In genomic region chr12:124754949-124755800, GRCh38 we compare ENCODE assay signal across 9 cellular contexts.
A peak's percentile ranks its signal among the peaks of the same experiment; 100 is the strongest.
DNase-seq lines count a peak whose midpoint lies in the region; ATAC-seq and TF ChIP-seq lines count a peak whose summit lies in the region.
"Had no signal": no experiment of that assay in that cellular context is flagged by ENCODE, and none has a peak within 500 bp of the region (broad histone marks: within the 10 kb centered on the region; RNA-seq: fewer than 3 reads in every experiment).

No MANE protein-coding gene starts in this region.

- intact Hi-C loops in esophagus muscularis mucosa (cut with DNase I), result no loop called here

- peaks cover 0 to 13% (median 0%) of the 10 kb centered on the region in 5 donors for H3K27me3 Mint-ChIP-seq in naive thymus-derived CD8-positive, alpha-beta T cell

- H3K36me3 ChIP-seq in BLaER1 treated with 17β-estradiol and CSF1 and Interleukin-3, amounts not matched to agents 10 nM and 100 nM, result no peaks in the 10 kb centered on the region
- H3K36me3 ChIP-seq in HUES48 (ENCODE audit: control insufficient read depth, insufficient read depth, low read length) (no peaks in the 10 kb centered on the region), Peyer's patch (no peaks in the 10 kb centered on the region), esophagus muscularis mucosa (no peaks in the 10 kb centered on the region)

- H3K9me3 Mint-ChIP-seq in naive thymus-derived CD8-positive, alpha-beta T cell, result peaks cover 0 to 5% (median 0%) of the 10 kb centered on the region in 9 donors
- H3K9me3 Mint-ChIP-seq: activated T-cell treated with anti-CD3 and anti-CD28 coated beads, Interleukin-2, amount 50 U/mL, for 4 hours had no signal

- peak overlapping the region in 9 of 10 donors; percentile 14 to 68 (median 50) for H3K4me3 Mint-ChIP-seq in naive thymus-derived CD8-positive, alpha-beta T cell
- H3K4me3 Mint-ChIP-seq: activated T-cell treated with anti-CD3 and anti-CD28 coated beads, Interleukin-2, amount 50 U/mL, for 4 hours had no signal

- 13% methylated on average over 15 of the region's 20 CpGs for WGBS in esophagus muscularis mucosa

- no peak for TF ChIP-seq POLR2A in Peyer's patch (IDR thresholded peaks at IDR 0.05)
- no peak for TF ChIP-seq POLR2A in esophagus muscularis mucosa (IDR thresholded peaks at IDR 0.05; ENCODE audit: low read depth)

- H3K9me3 ChIP-seq in BLaER1 treated with 17β-estradiol and CSF1 and Interleukin-3, amounts not matched to agents 10 nM and 100 nM (replicated peaks in 1 of 11), result peaks cover 7 to 20% (median 9%) of the 10 kb centered on the region in 11 experiments; a peak in 18 of 22 replicates
- H3K9me3 ChIP-seq in HUES48 (ENCODE audit: control insufficient read depth, insufficient read depth, low read length) (no peaks in the 10 kb centered on the region), Peyer's patch (peaks cover 0 to 6% (median 0%) of the 10 kb centered on the region in 4 donors), esophagus muscularis mucosa (no peaks in the 10 kb centered on the region)

- H3K27ac ChIP-seq in BLaER1 treated with 17β-estradiol and CSF1 and Interleukin-3, amounts not matched to agents 10 nM and 100 nM, result peak overlapping the region; percentile 73 to 98 (median 90)
- H3K27ac ChIP-seq in HUES48 (ENCODE audit: low read depth, low read length) (peak overlapping the region; percentile 41), Peyer's patch (peak overlapping the region; percentile 52 to 85 (median 74)), esophagus muscularis mucosa (replicated peaks in 1 of 4) (peak overlapping the region; percentile 88 to 95 (median 94))

- TF ChIP-seq EP300 in esophagus muscularis mucosa (IDR thresholded peaks at IDR 0.05), result peak; percentile 85

- no peaks in the 10 kb centered on the region for H3K27me3 ChIP-seq in BLaER1 treated with 17β-estradiol and CSF1 and Interleukin-3, amounts not matched to agents 10 nM and 100 nM
- H3K27me3 ChIP-seq in HUES48 (ENCODE audit: control insufficient read depth, insufficient read depth, low read length) (no peaks in the 10 kb centered on the region), Peyer's patch (no peaks in the 10 kb centered on the region), esophagus muscularis mucosa (no peaks in the 10 kb centered on the region)

- DNase-seq in Peyer's patch (peak; percentile 41 to 82 (median 60)), esophagus muscularis mucosa (ENCODE audit: extremely low spot score) (peak; percentile 98), glomerular visceral epithelial cell (ENCODE audit: extremely low spot score) (no peak)
- peak in 3 of 10 donors; percentile 18 to 44 (median 23) for DNase-seq in naive thymus-derived CD8-positive, alpha-beta T cell
- DNase-seq in stimulated activated CD4-positive, alpha-beta T cell treated with anti-CD3 and anti-CD28 coated beads, Interleukin-4, amount 100 ng/mL, for 24 hours, result no peak
- DNase-seq: activated T-cell treated with anti-CD3 and anti-CD28 coated beads, Interleukin-2, amount 50 U/mL, for 4 hours had no signal

- TF ChIP-seq CTCF in Peyer's patch (IDR thresholded peaks at IDR 0.05), result no peak
- TF ChIP-seq CTCF in esophagus muscularis mucosa (IDR thresholded peaks at IDR 0.05), result no peak

- peak overlapping the region in 7 of 10 experiments; percentile 14 to 44 (median 23); a peak in 7 of 20 replicates for H3K4me3 ChIP-seq in BLaER1 treated with 17β-estradiol and CSF1 and Interleukin-3, amounts not matched to agents 10 nM and 100 nM
- no peak overlapping the region for H3K4me3 ChIP-seq in HUES48 (ENCODE audit: low read depth, low read length)
- H3K4me3 ChIP-seq in Peyer's patch, result no peak overlapping the region
- no peak overlapping the region for H3K4me3 ChIP-seq in esophagus muscularis mucosa

- peak overlapping the region in 4 of 10 donors; percentile 40 to 86 (median 61) for H3K27ac Mint-ChIP-seq in naive thymus-derived CD8-positive, alpha-beta T cell

- H4K20me1 ChIP-seq in BLaER1 treated with 17β-estradiol and CSF1 and Interleukin-3, amounts not matched to agents 10 nM and 100 nM, result no peaks in the 10 kb centered on the region

- H3K36me3 Mint-ChIP-seq in naive thymus-derived CD8-positive, alpha-beta T cell, result no peaks in the 10 kb centered on the region

- H3K4me1 Mint-ChIP-seq in naive thymus-derived CD8-positive, alpha-beta T cell, result peaks cover 7 to 39% (median 21%) of the 10 kb centered on the region in 4 donors

- H3K4me1 ChIP-seq in BLaER1 treated with 17β-estradiol and CSF1 and Interleukin-3, amounts not matched to agents 10 nM and 100 nM, result peaks cover 94 to 100% (median 100%) of the 10 kb centered on the region in 10 experiments
- H3K4me1 ChIP-seq in HUES48 (ENCODE audit: control insufficient read depth, insufficient read depth, low read length) (peaks cover 12% of the 10 kb centered on the region; the same call in 1 of the 2 replicates), Peyer's patch (peaks cover 0 to 15% (median 0%) of the 10 kb centered on the region in 4 donors), esophagus muscularis mucosa (peaks cover 44 to 85% (median 79%) of the 10 kb centered on the region in 4 donors)

- ATAC-seq in naive thymus-derived CD8-positive, alpha-beta T cell, result peak; percentile 41 to 70
- no peak for ATAC-seq in HG03175 (IDR thresholded peaks at IDR 0.05; ENCODE audit: unreplicated experiment)

- POLR2A ChIA-PET in naive thymus-derived CD8-positive, alpha-beta T cell (lab: Charles Lee), result no interaction called here

- H3K4me2 ChIP-seq in BLaER1 treated with 17β-estradiol and CSF1 and Interleukin-3, amounts not matched to agents 10 nM and 100 nM, result peak overlapping the region; percentile 83 to 96 (median 92)

- H3K9ac ChIP-seq in BLaER1 treated with 17β-estradiol and CSF1 and Interleukin-3, amounts not matched to agents 10 nM and 100 nM, result peak overlapping the region; percentile 60 to 85 (median 76); a peak in 21 of 22 replicates
- no peak overlapping the region for H3K9ac ChIP-seq in HUES48 (ENCODE audit: low read depth, low read length)

Comparison
In these comparisons a context has a peak if more than half of its experiments do, and no peak if none do; other contexts are left out.
1. H3K27ac ChIP-seq: peak in every context shown above with its lines; median percentile 94 in esophagus muscularis mucosa; 90 in BLaER1 treated with 17β-estradiol and CSF1 and Interleukin-3, amounts not matched to agents 10 nM and 100 nM; 74 in Peyer's patch; 41 in HUES48.
2. H3K4me3 ChIP-seq: peak in BLaER1 treated with 17β-estradiol and CSF1 and Interleukin-3, amounts not matched to agents 10 nM and 100 nM (7 of 10); none in HUES48 (single experiment), Peyer's patch (0 of 4) and esophagus muscularis mucosa (0 of 4).
3. DNase-seq: peak in Peyer's patch (3 of 3) and esophagus muscularis mucosa (single experiment); none in glomerular visceral epithelial cell (single experiment) and stimulated activated CD4-positive, alpha-beta T cell treated with anti-CD3 and anti-CD28 coated beads, Interleukin-4, amount 100 ng/mL, for 24 hours (single experiment).